8 cellular contexts compared by ENCODE assay signal in genomic region chr2:76197842-76198448, GRCh38.
A peak's percentile ranks its signal among the peaks of the same experiment; 100 is the strongest.
DNase-seq lines count a peak whose midpoint lies in the region; ATAC-seq and TF ChIP-seq lines count a peak whose summit lies in the region.

No MANE protein-coding gene starts in this region.

- H3K4me3 ChIP-seq in HCT116 (replicated peaks in 1 of 2; ENCODE audit: low read depth in 1 of 2, low read length in 2 of 2) (no peak overlapping the region), gastrocnemius medialis (no peak overlapping the region)

- CTCF ChIA-PET in HCT116 (lab: Charles Lee): no interaction called here
- CTCF ChIA-PET in activated CD8-positive, alpha-beta T cell treated with anti-CD3 and anti-CD28 coated beads for 36 hours (lab: Charles Lee): interaction anchor here (0.7 to 1.6 kb wide), 10 partner anchors 8 to 727 kb away, joined by 3 to 9 read pairs (median 3); no protein-coding TSS in a partner anchor

- H4K20me1 ChIP-seq in HCT116 (ENCODE audit: insufficient read depth): no peaks in the 10 kb centered on the region

- in situ Hi-C loops in gastrocnemius medialis (cut with MboI; ENCODE audit: low sequenced_read_pairs in 4 of 4): no loop called here

- RAD21 ChIA-PET in HCT116 (lab: Charles Lee; ENCODE audit: low non-redundant PET in 1 of 2, low total read pairs in 2 of 2, uncharacterized antibody in 2 of 2, unreplicated experiment in 2 of 2): no interaction called here

- intact Hi-C loops in HCT116 (cut with micrococcal nuclease) (loop anchor here (10.0 kb wide), 1 partner anchor 397 kb away; no protein-coding TSS in a partner anchor), head of caudate nucleus (cut with DNase I) (no loop called here), gastrocnemius medialis (cut with DNase I; ENCODE audit: low total_unique reads) (loop anchor here (5.0 kb wide), 1 partner anchor 399 kb away; no protein-coding TSS in a partner anchor)
- intact Hi-C loops in activated CD8-positive, alpha-beta T cell treated with anti-CD3 and anti-CD28 coated beads for 36 hours (cut with micrococcal nuclease): no loop called here

- no peaks in the 10 kb centered on the region for H3K9me2 ChIP-seq in HCT116 (ENCODE audit: insufficient read depth)

- no peak overlapping the region for H2AFZ ChIP-seq in HCT116 (ENCODE audit: low read depth, low read length, poor library complexity, severe bottlenecking)

- H3K4me3 Mint-ChIP-seq in activated CD8-positive, alpha-beta T cell treated with anti-CD3 and anti-CD28 coated beads for 36 hours: no peak overlapping the region

- H3K36me3 Mint-ChIP-seq in activated CD8-positive, alpha-beta T cell treated with anti-CD3 and anti-CD28 coated beads for 36 hours (ENCODE audit: low read depth): no peaks in the 10 kb centered on the region

- BruUV-seq in HCT116 (replicated peaks; lab: Mats Ljungman, UMichigan): no TSS peak

- H3K79me2 ChIP-seq in HCT116 (ENCODE audit: insufficient read depth, low read length): no peaks in the 10 kb centered on the region

- POLR2A ChIA-PET in HCT116 (lab: Charles Lee): no interaction called here
- POLR2A ChIA-PET in activated CD8-positive, alpha-beta T cell treated with anti-CD3 and anti-CD28 coated beads for 36 hours (lab: Charles Lee): no interaction called here

- peak; percentile 65 for DNase-seq in activated effector memory CD4-positive, alpha-beta T cell treated with anti-CD3 and anti-CD28 coated beads, Interleukin-2, amount 50 U/mL, for 16 hours
- no peak for DNase-seq in activated effector memory CD4-positive, alpha-beta T cell treated with Interleukin-2 at 50 U/mL for 16 hours
- DNase-seq in HCT116 (ENCODE audit: low read depth, low spot score) (peak; percentile 19), NCI-H1694 treated with DMSO at 0.1 percent for 48 hours (lab: John Stamatoyannopoulos, UW) (peak; percentile 5), head of caudate nucleus (peak in 38 of 42 donors; percentile 4 to 86 (median 56)), gastrocnemius medialis (peak in 1 of 2 donors; percentile 15)
- peak; percentile 69 for DNase-seq in activated CD8-positive, alpha-beta T cell treated with anti-CD3 and anti-CD28 coated beads for 36 hours
- no peak for DNase-seq in central memory CD4-positive, alpha-beta T cell

- no peak overlapping the region for H3K4me2 ChIP-seq in HCT116 (ENCODE audit: low read length)

- H3K27me3 Mint-ChIP-seq in activated CD8-positive, alpha-beta T cell treated with anti-CD3 and anti-CD28 coated beads for 36 hours: no peaks in the 10 kb centered on the region

- TF ChIP-seq POLR2A in HCT116 (IDR thresholded peaks at IDR 0.05; ENCODE audit: borderline replicate concordance, extremely low read depth, insufficient read depth, insufficient read length) (no peak), gastrocnemius medialis (IDR thresholded peaks at IDR 0.05) (no peak)

- H3K27ac ChIP-seq in HCT116 (ENCODE audit: low read depth, low read length) (no peak overlapping the region), gastrocnemius medialis (no peak overlapping the region)

- H3K27ac Mint-ChIP-seq in activated CD8-positive, alpha-beta T cell treated with anti-CD3 and anti-CD28 coated beads for 36 hours: no peak overlapping the region

- H3K27me3 ChIP-seq in HCT116 (ENCODE audit: insufficient read depth, low read length) (no peaks in the 10 kb centered on the region), gastrocnemius medialis (no peaks in the 10 kb centered on the region)

- no peaks in the 10 kb centered on the region for H3K4me1 Mint-ChIP-seq in activated CD8-positive, alpha-beta T cell treated with anti-CD3 and anti-CD28 coated beads for 36 hours (ENCODE audit: low read depth)

- H3K9me3 Mint-ChIP-seq in activated CD8-positive, alpha-beta T cell treated with anti-CD3 and anti-CD28 coated beads for 36 hours: peaks cover 3% of the 10 kb centered on the region

- H3K36me3 ChIP-seq in HCT116 (ENCODE audit: control insufficient read depth in 1 of 2, insufficient read depth in 2 of 2, low read length in 2 of 2): no peaks in the 10 kb centered on the region
- no peaks in the 10 kb centered on the region for H3K36me3 ChIP-seq in gastrocnemius medialis

- no peak overlapping the region for H3K9ac ChIP-seq in HCT116 (ENCODE audit: low read length)

- peaks cover 0 to 5% of the 10 kb centered on the region in 2 experiments; a peak in 2 of 4 replicates for H3K9me3 ChIP-seq in HCT116 (ENCODE audit: control insufficient read depth in 1 of 2, insufficient read depth in 1 of 2, low read depth in 1 of 2, low read length in 2 of 2)
- H3K9me3 ChIP-seq in gastrocnemius medialis: no peaks in the 10 kb centered on the region

- ATAC-seq in HCT116: no peak
- ATAC-seq in activated CD8-positive, alpha-beta T cell treated with anti-CD3 and anti-CD28 coated beads for 36 hours: no peak
- ATAC-seq in gastrocnemius medialis: no peak

- TF ChIP-seq RAD21 in HCT116 (IDR thresholded peaks at IDR 0.05; ENCODE audit: low read depth): peak; percentile 16; the same call in 1 of the 2 replicates

- H3K4me1 ChIP-seq in HCT116 (ENCODE audit: control insufficient read depth in 1 of 2, insufficient read depth in 2 of 2, low read length in 2 of 2) (no peaks in the 10 kb centered on the region), gastrocnemius medialis (no peaks in the 10 kb centered on the region)

- TF ChIP-seq CTCF in HCT116 (IDR thresholded peaks at IDR 0.05 in 2 of 3, conservative IDR thresholded peaks at IDR 0.05 in 1 of 3; ENCODE audit: borderline replicate concordance in 1 of 3, insufficient read depth in 1 of 3, low read depth in 2 of 3, low read length in 2 of 3) (peak in 2 of 3 experiments; percentile 52 to 70; a peak in 4 of 6 replicates), gastrocnemius medialis (IDR thresholded peaks at IDR 0.05 in 4 of 5, conservative IDR thresholded peaks at IDR 0.05 in 1 of 5) (peak; percentile 18 to 65 (median 30))
- TF ChIP-seq CTCF in activated CD8-positive, alpha-beta T cell treated with anti-CD3 and anti-CD28 coated beads for 36 hours (IDR thresholded peaks at IDR 0.05): peak; percentile 78

TF ChIP-seq in HCT116, 20 proteins besides CTCF, POLR2A, EP300 and RAD21:
- no peak for TF ChIP-seq POLR2AphosphoS5 (IDR thresholded peaks at IDR 0.05; ENCODE audit: low read depth, low read length)
- TF ChIP-seq ATF3 (IDR thresholded peaks at IDR 0.05): no peak
- no peak for TF ChIP-seq SRF (IDR thresholded peaks at IDR 0.05; ENCODE audit: low read depth)
- TF ChIP-seq TCF7L2 (IDR thresholded peaks at IDR 0.05; ENCODE audit: borderline replicate concordance, extremely low read depth, insufficient read depth, insufficient read length): no peak
- no peak for TF ChIP-seq EZH2 (IDR thresholded peaks at IDR 0.05)
- no peak for TF ChIP-seq REST (IDR thresholded peaks at IDR 0.05; ENCODE audit: low read depth)

Comparison
In these comparisons a context has a peak if more than half of its experiments do, and no peak if none do; other contexts are left out.
1. DNase-seq: peak in activated effector memory CD4-positive, alpha-beta T cell treated with anti-CD3 and anti-CD28 coated beads, Interleukin-2, amount 50 U/mL, for 16 hours (single experiment), HCT116 (single experiment), NCI-H1694 treated with DMSO at 0.1 percent for 48 hours (single experiment), activated CD8-positive, alpha-beta T cell treated with anti-CD3 and anti-CD28 coated beads for 36 hours (single experiment) and head of caudate nucleus (38 of 42); none in activated effector memory CD4-positive, alpha-beta T cell treated with Interleukin-2 at 50 U/mL for 16 hours (single experiment) and central memory CD4-positive, alpha-beta T cell (single experiment).
2. intact Hi-C loops: an anchor here in HCT116 (10.0 kb wide) and gastrocnemius medialis (5.0 kb wide); none called in activated CD8-positive, alpha-beta T cell treated with anti-CD3 and anti-CD28 coated beads for 36 hours and head of caudate nucleus.
3. Peak in every context shown above with its lines, with median percentiles within 50 percentile points of each other: CTCF ChIP-seq.